ENCODE assay signal across 1 cellular context in genomic region chr18:8489761-8490160, GRCh38.
TF ChIP-seq lines count a peak whose summit lies in the region.

No MANE protein-coding gene starts in this region.

TF ChIP-seq in GM23338, 12 proteins besides CTCF, POLR2A, EP300 and RAD21 (continued from another document):
- TF ChIP-seq ZNF462 (CRISPR knock-in tag; IDR thresholded peaks at IDR 0.05) (no peak), JUNB (IDR thresholded peaks at IDR 0.05; ENCODE audit: unreplicated experiment) (no peak)
